In genomic region chr17:57151798-57152197, GRCh38 we compare ENCODE assay signal across 36 cellular contexts.
"Had no signal": no experiment of that assay in that cellular context is flagged by ENCODE, and none has a peak within 500 bp of the region (broad histone marks: within the 10 kb centered on the region; RNA-seq: fewer than 3 reads in every experiment).

No MANE protein-coding gene starts in this region.

- H3K9me3 ChIP-seq: adrenal gland, body of pancreas, breast epithelium had no signal

- FAIRE-seq: astrocyte, TTC549 had no signal

- H3K27ac Mint-ChIP-seq: activated B cell treated with CpG ODN at 0.5 μM for 24 hours; activated CD4-positive, alpha-beta memory T cell treated with anti-CD3 and anti-CD28 coated beads for 36 hours; activated CD4-positive, alpha-beta T cell treated with anti-CD3 and anti-CD28 coated beads, Interleukin-2, amount 10 ng/mL, durations not matched to agents 24 days and 14 days; activated CD8-positive, alpha-beta T cell treated with anti-CD3 and anti-CD28 coated beads for 36 hours; activated naive CD4-positive, alpha-beta T cell treated with anti-CD3 and anti-CD28 coated beads for 36 hours; activated naive CD4-positive, alpha-beta T cell treated with anti-CD3 and anti-CD28 coated beads, Interleukin-2, amount 50 U/mL, for 72 hours; activated naive CD8-positive, alpha-beta T cell treated with anti-CD3 and anti-CD28 coated beads for 36 hours; activated T-cell treated with anti-CD3 and anti-CD28 coated beads, Interleukin-2, amount 50 U/mL, for 72 hours; activated T-helper 1 cell treated with anti-CD3 and anti-CD28 coated beads, Interleukin-12 subunit alpha, Interleukin-12 subunit beta, Interleukin-2, Interleukin-4 antibody, amounts not matched to agents 30 ng/mL and 10 ng/mL and 1 ng/mL, durations not matched to agents 14 hours and 24 hours and 36 hours; activated T-helper 17 cell treated with anti-CD3 and anti-CD28 coated beads, Interleukin-2, amount 50 U/mL, for 72 hours; T-helper 1 cell treated with Interleukin-12 subunit alpha and Interleukin-12 subunit beta and Interleukin-4 antibody, amounts not matched to agents 30 μg/mL and 1 μg/mL, for 36 hours; T-helper 2 cell treated with Interferon-gamma antibody and Interleukin-4, amounts not matched to agents 5 μg/mL and 100 μg/mL, for 36 hours had no signal

- H3K4me3 ChIP-seq: adrenal gland, body of pancreas, breast epithelium had no signal

- DNase-seq: activated B cell treated with CpG ODN at 0.5 μM for 24 hours; activated CD4-positive, alpha-beta memory T cell treated with anti-CD3 and anti-CD28 coated beads for 36 hours; activated CD4-positive, alpha-beta T cell treated with anti-CD3 and anti-CD28 coated beads for 4 hours; activated CD4-positive, alpha-beta T cell treated with anti-CD3 and anti-CD28 coated beads, Interleukin-2, amount 10 ng/mL, durations not matched to agents 24 days and 14 days; activated CD4-positive, alpha-beta T cell treated with anti-CD3 and anti-CD28 coated beads, Interleukin-2, amount 50 U/mL, for 1 hour; activated CD4-positive, alpha-beta T cell treated with anti-CD3 and anti-CD28 coated beads, Interleukin-2, amount 50 U/mL, for 4 hours; activated CD4-positive, CD25-positive, alpha-beta regulatory T cell treated with anti-CD3 and anti-CD28 coated beads, Interleukin-2, amount 50 U/mL, for 72 hours; activated CD8-positive, alpha-beta memory T cell treated with anti-CD3 and anti-CD28 coated beads, Interleukin-2, amount 50 U/mL, for 4 hours; activated CD8-positive, alpha-beta T cell treated with anti-CD3 and anti-CD28 coated beads for 36 hours; activated effector memory CD4-positive, alpha-beta T cell treated with anti-CD3 and anti-CD28 coated beads, Interleukin-2, amount 50 U/mL, for 16 hours; activated gamma-delta T cell treated with Interleukin-2 at 50 U/mL for 16 hours; activated naive CD4-positive, alpha-beta T cell; activated naive CD4-positive, alpha-beta T cell treated with anti-CD3 and anti-CD28 coated beads for 36 hours; activated naive CD4-positive, alpha-beta T cell treated with anti-CD3 and anti-CD28 coated beads, Interleukin-2, amount 50 U/mL, for 16 hours; activated naive CD8-positive, alpha-beta T cell treated with anti-CD3 and anti-CD28 coated beads for 36 hours; activated T-cell treated with anti-CD3 and anti-CD28 coated beads for 4 hours; activated T-cell treated with anti-CD3 and anti-CD28 coated beads, Interleukin-2, amount 50 U/mL, for 1 hour; activated T-cell treated with anti-CD3 and anti-CD28 coated beads, Interleukin-2, amount 50 U/mL, for 4 hours; activated T-cell treated with anti-CD3 and anti-CD28 coated beads, Interleukin-2, amount 50 U/mL, for 72 hours; adrenal gland; amniotic stem cell; aorta; body of pancreas; brain microvascular endothelial cell; central memory CD4-positive, alpha-beta T cell; T-helper 2 cell; T-helper 9 cell had no signal

- ATAC-seq: activated CD8-positive, alpha-beta T cell treated with anti-CD3 and anti-CD28 coated beads for 36 hours; activated naive CD4-positive, alpha-beta T cell treated with anti-CD3 and anti-CD28 coated beads, Interleukin-2, amount 50 U/mL, for 72 hours; activated T-cell treated with anti-CD3 and anti-CD28 coated beads, Interleukin-2, amount 50 U/mL, for 4 hours; activated T-cell treated with anti-CD3 and anti-CD28 coated beads, Interleukin-2, amount 50 U/mL, for 72 hours; activated T-helper 17 cell treated with anti-CD3 and anti-CD28 coated beads, Interleukin-2, amount 50 U/mL, for 72 hours; body of pancreas had no signal

- H3K4me1 ChIP-seq: adrenal gland, body of pancreas, breast epithelium had no signal

- H3K36me3 ChIP-seq: adrenal gland, brain microvascular endothelial cell, breast epithelium had no signal

- H3K9me3 Mint-ChIP-seq: activated CD4-positive, alpha-beta memory T cell treated with anti-CD3 and anti-CD28 coated beads for 36 hours; activated CD8-positive, alpha-beta T cell treated with anti-CD3 and anti-CD28 coated beads for 36 hours; activated naive CD4-positive, alpha-beta T cell treated with anti-CD3 and anti-CD28 coated beads for 36 hours; activated naive CD4-positive, alpha-beta T cell treated with anti-CD3 and anti-CD28 coated beads, Interleukin-2, amount 50 U/mL, for 72 hours; activated naive CD8-positive, alpha-beta T cell treated with anti-CD3 and anti-CD28 coated beads for 36 hours; activated T-cell treated with anti-CD3 and anti-CD28 coated beads, Interleukin-2, amount 50 U/mL, for 4 hours; activated T-cell treated with anti-CD3 and anti-CD28 coated beads, Interleukin-2, amount 50 U/mL, for 72 hours; activated T-helper 17 cell treated with anti-CD3 and anti-CD28 coated beads, Interleukin-2, amount 50 U/mL, for 72 hours; T-helper 1 cell treated with Interleukin-12 subunit alpha and Interleukin-12 subunit beta and Interleukin-4 antibody, amounts not matched to agents 30 μg/mL and 1 μg/mL, for 36 hours; T-helper 2 cell treated with Interferon-gamma antibody and Interleukin-4, amounts not matched to agents 5 μg/mL and 100 μg/mL, for 36 hours had no signal

- H3K36me3 Mint-ChIP-seq: activated CD4-positive, alpha-beta memory T cell treated with anti-CD3 and anti-CD28 coated beads for 36 hours; activated naive CD4-positive, alpha-beta T cell treated with anti-CD3 and anti-CD28 coated beads, Interleukin-2, amount 50 U/mL, for 72 hours; activated naive CD8-positive, alpha-beta T cell treated with anti-CD3 and anti-CD28 coated beads for 36 hours had no signal

- H3K4me1 Mint-ChIP-seq: activated B cell treated with CpG ODN at 0.5 μM for 24 hours; activated CD4-positive, alpha-beta T cell treated with anti-CD3 and anti-CD28 coated beads, Interleukin-2, amount 10 ng/mL, durations not matched to agents 24 days and 14 days; activated naive CD8-positive, alpha-beta T cell treated with anti-CD3 and anti-CD28 coated beads for 36 hours; activated T-helper 17 cell treated with anti-CD3 and anti-CD28 coated beads, Interleukin-2, amount 50 U/mL, for 72 hours had no signal

- H3K27ac ChIP-seq: adrenal gland, body of pancreas, brain microvascular endothelial cell, breast epithelium, VCaP had no signal

- H3K4me3 Mint-ChIP-seq: activated B cell treated with CpG ODN at 0.5 μM for 24 hours; activated CD4-positive, alpha-beta memory T cell treated with anti-CD3 and anti-CD28 coated beads for 36 hours; activated CD4-positive, alpha-beta T cell treated with anti-CD3 and anti-CD28 coated beads, Interleukin-2, amount 10 ng/mL, durations not matched to agents 24 days and 14 days; activated CD8-positive, alpha-beta T cell treated with anti-CD3 and anti-CD28 coated beads for 36 hours; activated naive CD4-positive, alpha-beta T cell treated with anti-CD3 and anti-CD28 coated beads for 36 hours; activated naive CD8-positive, alpha-beta T cell treated with anti-CD3 and anti-CD28 coated beads for 36 hours; activated T-cell treated with anti-CD3 and anti-CD28 coated beads, Interleukin-2, amount 50 U/mL, for 4 hours; activated T-cell treated with anti-CD3 and anti-CD28 coated beads, Interleukin-2, amount 50 U/mL, for 72 hours; activated T-helper 1 cell treated with anti-CD3 and anti-CD28 coated beads, Interleukin-12 subunit alpha, Interleukin-12 subunit beta, Interleukin-2, Interleukin-4 antibody, amounts not matched to agents 30 ng/mL and 10 ng/mL and 1 ng/mL, durations not matched to agents 14 hours and 24 hours and 36 hours; activated T-helper 17 cell treated with anti-CD3 and anti-CD28 coated beads, Interleukin-2, amount 50 U/mL, for 72 hours; T-helper 1 cell treated with Interleukin-12 subunit alpha and Interleukin-12 subunit beta and Interleukin-4 antibody, amounts not matched to agents 30 μg/mL and 1 μg/mL, for 36 hours; T-helper 2 cell treated with Interferon-gamma antibody and Interleukin-4, amounts not matched to agents 5 μg/mL and 100 μg/mL, for 36 hours had no signal

- H3K27me3 ChIP-seq: body of pancreas, brain microvascular endothelial cell, breast epithelium had no signal
